17 cellular contexts compared by ENCODE assay signal in the genomic region with DNA sequence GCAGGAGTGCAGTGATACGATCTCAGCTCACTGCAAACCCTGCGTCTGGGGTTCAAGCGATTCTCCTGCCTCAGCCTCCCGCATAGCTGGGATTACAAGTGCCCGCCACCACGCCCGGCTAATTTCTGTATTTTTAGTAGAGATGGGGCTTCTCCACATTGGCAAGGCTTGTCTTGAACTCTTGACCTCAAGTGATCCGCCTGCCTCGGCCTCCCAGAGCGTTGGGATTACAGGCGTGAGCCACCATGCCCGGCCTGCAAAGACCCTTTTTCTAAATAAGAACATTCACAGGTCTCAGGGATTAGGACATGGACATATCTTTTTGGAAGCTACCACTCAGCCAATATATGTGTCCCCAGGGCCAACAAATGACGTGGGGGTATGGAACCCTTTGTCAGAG. TPM values are rescaled to one million over a fixed set of nuclear protein-coding genes. Genes with fewer than 3 reads are reported as not detected.
A peak's percentile ranks its signal among the peaks of the same experiment; 100 is the strongest.
DNase-seq lines count a peak whose midpoint lies in the region; ATAC-seq and TF ChIP-seq lines count a peak whose summit lies in the region.
"Had no signal": no experiment of that assay in that cellular context is flagged by ENCODE, and none has a peak within 500 bp of the region (broad histone marks: within the 10 kb centered on the region; RNA-seq: fewer than 3 reads in every experiment).

No MANE protein-coding gene starts in this region.

- no peak overlapping the region for H3K4me3 Mint-ChIP-seq in chondrocyte (ENCODE audit: unreplicated experiment)
- H3K4me3 Mint-ChIP-seq: B cell; CD4-positive, alpha-beta T cell; CD8-positive, alpha-beta T cell had no signal

- no peak for TF ChIP-seq CTCF in chondrocyte (IDR thresholded peaks at IDR 0.05)
- no peak for TF ChIP-seq CTCF in upper lobe of right lung (IDR thresholded peaks at IDR 0.05)
- no peak for TF ChIP-seq CTCF in foreskin fibroblast (IDR thresholded peaks at IDR 0.05; ENCODE audit: low read depth, low read length)

- intact Hi-C loops in upper lobe of right lung (cut with DNase I): no loop called here

- no peaks in the 10 kb centered on the region for H3K4me1 ChIP-seq in upper lobe of right lung
- H3K4me1 ChIP-seq: A549; BLaER1 treated with 17β-estradiol and CSF1 and Interleukin-3, amounts not matched to agents 10 nM and 100 nM; Caco-2 had no signal

- peaks cover 11% of the 10 kb centered on the region for H3K27me3 Mint-ChIP-seq in chondrocyte (ENCODE audit: low read depth)

- no peak for ATAC-seq in upper lobe of right lung
- ATAC-seq: A549; CD8-positive, alpha-beta T cell had no signal

- H3K27ac Mint-ChIP-seq in chondrocyte (ENCODE audit: unreplicated experiment): no peak overlapping the region
- H3K27ac Mint-ChIP-seq: B cell; CD4-positive, alpha-beta T cell; CD8-positive, alpha-beta T cell had no signal

- H3K4me1 Mint-ChIP-seq in chondrocyte (ENCODE audit: low read depth): no peaks in the 10 kb centered on the region
- H3K4me1 Mint-ChIP-seq: B cell had no signal

- DNase-seq in chondrocyte (ENCODE audit: low spot score) (peak; percentile 43), mesenteric fat pad (ENCODE audit: low spot score) (peak; percentile 47), upper lobe of right lung (peak; percentile 9), foreskin fibroblast (no peak), NCI-H1105 treated with DMSO at 0.1 percent for 48 hours (lab: John Stamatoyannopoulos, UW) (no peak)
- DNase-seq: AML-193; Caco-2; Calu3; CD4-positive, alpha-beta T cell; CD8-positive, alpha-beta T cell; DMS79 treated with DMSO at 0.1 percent for 48 hours; GF-D8 had no signal

- no peaks in the 10 kb centered on the region for H3K36me3 ChIP-seq in upper lobe of right lung
- H3K36me3 ChIP-seq: BLaER1 treated with 17β-estradiol and CSF1 and Interleukin-3, amounts not matched to agents 10 nM and 100 nM had no signal

- H3K36me3 Mint-ChIP-seq in chondrocyte (ENCODE audit: low read depth): no peaks in the 10 kb centered on the region
- H3K36me3 Mint-ChIP-seq: CD8-positive, alpha-beta T cell had no signal

- H3K27me3 ChIP-seq in upper lobe of right lung: no peaks in the 10 kb centered on the region
- H3K27me3 ChIP-seq: BLaER1 treated with 17β-estradiol and CSF1 and Interleukin-3, amounts not matched to agents 10 nM and 100 nM had no signal

- H3K9me3 Mint-ChIP-seq in chondrocyte (ENCODE audit: low read depth): peaks cover 9% of the 10 kb centered on the region
- H3K9me3 Mint-ChIP-seq: CD4-positive, alpha-beta T cell had no signal

- no peak overlapping the region for H3K27ac ChIP-seq in upper lobe of right lung
- H3K27ac ChIP-seq: 22Rv1; A549; BLaER1 treated with 17β-estradiol and CSF1 and Interleukin-3, amounts not matched to agents 10 nM and 100 nM; C4-2B had no signal

- H3K4me3 ChIP-seq in upper lobe of right lung (no peak overlapping the region), foreskin fibroblast (ENCODE audit: low read depth in 1 of 2, low read length in 2 of 2) (no peak overlapping the region)
- H3K4me3 ChIP-seq: A549; BLaER1 treated with 17β-estradiol and CSF1 and Interleukin-3, amounts not matched to agents 10 nM and 100 nM had no signal

- H3K9me3 ChIP-seq in upper lobe of right lung: no peaks in the 10 kb centered on the region
- H3K9me3 ChIP-seq: Caco-2 had no signal

RNA-seq across cellular contexts. Expression of a gene that starts 49.6 kb away (rescaled TPM):
- total RNA-seq in chondrocyte: 16.8 to 46.1 TPM (median 18.8 TPM) in 3 replicates
- 187 TPM for total RNA-seq in mesenteric fat pad
- total RNA-seq in upper lobe of right lung: 20.4 TPM
- total RNA-seq: Calu3 had no signal

Comparison
In these comparisons a context has a peak if more than half of its experiments do, and no peak if none do; other contexts are left out.
1. DNase-seq: peak in chondrocyte (single experiment), mesenteric fat pad (single experiment) and upper lobe of right lung (single experiment); none in foreskin fibroblast (0 of 2) and NCI-H1105 treated with DMSO at 0.1 percent for 48 hours (single experiment).